1 cellular context compared by ENCODE assay signal in genomic region chr11:47412152-47412746, GRCh38.
TF ChIP-seq lines count a peak whose summit lies in the region.

No MANE protein-coding gene starts in this region.

TF ChIP-seq in GM23338, 12 proteins besides CTCF, POLR2A, EP300 and RAD21 (continued from another document):
- TF ChIP-seq ZNF462 (CRISPR knock-in tag; IDR thresholded peaks at IDR 0.05), result no peak
- TF ChIP-seq JUNB (IDR thresholded peaks at IDR 0.05; ENCODE audit: unreplicated experiment), result no peak
- TF ChIP-seq REST (IDR thresholded peaks at IDR 0.05; ENCODE audit: unreplicated experiment), result no peak
- TF ChIP-seq NANOG (IDR thresholded peaks at IDR 0.05; ENCODE audit: borderline replicate concordance), result no peak
- TF ChIP-seq ZNF331 (CRISPR knock-in tag; IDR thresholded peaks at IDR 0.05; ENCODE audit: low read depth), result no peak
- no peak for TF ChIP-seq POLR2AphosphoS5 (IDR thresholded peaks at IDR 0.05; ENCODE audit: low read depth)
- no peak for TF ChIP-seq EZH2phosphoT487 (IDR thresholded peaks at IDR 0.05; ENCODE audit: unreplicated experiment)
- no peak for TF ChIP-seq EZH2 (IDR thresholded peaks at IDR 0.05; ENCODE audit: low read depth, unreplicated experiment)
